ENCODE assay signal across 8 cellular contexts in genomic region chrX:73851014-73852009, GRCh38. TPM values are rescaled to one million over a fixed set of nuclear protein-coding genes. Genes with fewer than 3 reads are reported as not detected.
DNase-seq lines count a peak whose midpoint lies in the region; FAIRE-seq and TF ChIP-seq lines count a peak whose summit lies in the region.

No MANE protein-coding gene starts in this region.

- peak overlapping the region; percentile 49 to 76 (median 64) for H3K9ac ChIP-seq in subcutaneous abdominal adipose tissue (ENCODE audit: low read length in 5 of 5)

- H3K9me3 ChIP-seq in subcutaneous abdominal adipose tissue (ENCODE audit: control insufficient read depth in 5 of 5, low read length in 5 of 5) (no peaks in the 10 kb centered on the region), HAP-1 (no peaks in the 10 kb centered on the region)

- H3K36me3 ChIP-seq in subcutaneous abdominal adipose tissue (ENCODE audit: control insufficient read depth in 5 of 5, insufficient read depth in 5 of 5, low read length in 5 of 5) (peaks cover 0 to 2% (median 0%) of the 10 kb centered on the region in 5 donors), HAP-1 (replicated peaks) (no peaks in the 10 kb centered on the region)

- peak; percentile 93 for FAIRE-seq in endometrium (lab: Jason Lieb, UNC)

- H3K9me3 Mint-ChIP-seq in type B pancreatic cell, result no peaks in the 10 kb centered on the region

- peak overlapping the region; percentile 51 for H3K27ac ChIP-seq in subcutaneous abdominal adipose tissue (ENCODE audit: low read depth, low read length)

- H3K4me3 Mint-ChIP-seq in type B pancreatic cell, result no peak overlapping the region

- H3K27ac Mint-ChIP-seq in type B pancreatic cell, result no peak overlapping the region

- peak overlapping the region; percentile 81 to 91 (median 82) for H3K4me3 ChIP-seq in subcutaneous abdominal adipose tissue (ENCODE audit: low read depth in 1 of 5, low read length in 5 of 5)
- H3K4me3 ChIP-seq in HAP-1, result no peak overlapping the region

- peak; percentile 85 for DNase-seq in activated CD8-positive, alpha-beta memory T cell treated with anti-CD3 and anti-CD28 coated beads for 24 hours
- DNase-seq in activated CD8-positive, alpha-beta memory T cell treated with anti-CD3 and anti-CD28 coated beads, Interleukin-2, amount 50 U/mL, for 48 hours, result no peak
- DNase-seq in NCI-H187 (lab: John Stamatoyannopoulos, UW) (peak; percentile 53 to 72), HAP-1 (ENCODE audit: low spot score in 2 of 2) (no peak), NCI-H1694 (lab: John Stamatoyannopoulos, UW) (no peak), type B pancreatic cell (ENCODE audit: extremely low spot score, unreplicated experiment) (no peak)

- H3K4me1 Mint-ChIP-seq in type B pancreatic cell (ENCODE audit: unreplicated experiment), result no peaks in the 10 kb centered on the region

- TF ChIP-seq CTCF in type B pancreatic cell (conservative IDR thresholded peaks at IDR 0.05), result no peak

- in situ Hi-C loops in HAP-1 (cut with MboI; ENCODE audit: low sequenced_read_pairs), result loop anchor here (25.0 kb wide), 2 partner anchors 486 to 686 kb away; no protein-coding TSS in a partner anchor

- H3K36me3 Mint-ChIP-seq in type B pancreatic cell, result no peaks in the 10 kb centered on the region

- peaks cover 5% of the 10 kb centered on the region for H3K27me3 Mint-ChIP-seq in type B pancreatic cell

- H3K4me1 ChIP-seq in subcutaneous abdominal adipose tissue (ENCODE audit: control insufficient read depth in 5 of 5, insufficient read depth in 5 of 5, low read length in 5 of 5) (peaks cover 0 to 35% (median 33%) of the 10 kb centered on the region in 5 donors), HAP-1 (peaks cover 26% of the 10 kb centered on the region)

- H3K27me3 ChIP-seq in subcutaneous abdominal adipose tissue (ENCODE audit: control insufficient read depth in 5 of 5, insufficient read depth in 4 of 5, low read length in 5 of 5) (no peaks in the 10 kb centered on the region), HAP-1 (ENCODE audit: low read depth) (no peaks in the 10 kb centered on the region)

RNA-seq across cellular contexts. Expression of gene XIST, which starts 1.2 kb away (rescaled TPM):
- not detected in 2 replicates for total RNA-seq in type B pancreatic cell (ENCODE audit: low replicate concordance)

Comparison
In these comparisons a context has a peak if more than half of its experiments do, and no peak if none do; other contexts are left out.
1. DNase-seq: peak in activated CD8-positive, alpha-beta memory T cell treated with anti-CD3 and anti-CD28 coated beads for 24 hours (single experiment) and NCI-H187 (2 of 2); none in activated CD8-positive, alpha-beta memory T cell treated with anti-CD3 and anti-CD28 coated beads, Interleukin-2, amount 50 U/mL, for 48 hours (single experiment), HAP-1 (0 of 2), NCI-H1694 (single experiment) and type B pancreatic cell (single experiment).